Comparison of ENCODE assay signal across 15 cellular contexts in the genomic region with DNA sequence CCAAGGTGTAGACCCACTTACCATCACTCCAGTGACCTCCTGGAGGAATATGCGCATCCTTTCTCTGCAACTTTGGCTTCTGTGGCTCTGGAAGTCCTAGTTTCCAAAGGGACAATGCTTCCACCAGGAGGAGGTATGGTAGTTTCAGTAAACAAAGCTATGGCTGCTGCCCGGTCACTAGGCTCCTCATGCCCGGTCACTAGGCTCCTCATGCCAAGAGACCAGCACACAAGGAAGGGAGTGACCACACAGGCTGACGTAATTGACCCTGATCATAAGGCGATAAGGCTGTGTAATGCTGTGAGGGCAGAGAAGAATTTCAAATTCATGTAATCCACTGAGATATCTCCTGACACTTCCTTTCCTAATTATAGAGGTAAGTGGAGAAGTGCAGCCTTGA.
"Had no signal": no experiment of that assay in that cellular context is flagged by ENCODE, and none has a peak within 500 bp of the region (broad histone marks: within the 10 kb centered on the region; RNA-seq: fewer than 3 reads in every experiment).

No MANE protein-coding gene starts in this region.

- H3K9me3 Mint-ChIP-seq: central memory CD8-positive, alpha-beta T cell had no signal

- H3K27ac ChIP-seq: SK-N-MC had no signal

- ATAC-seq: activated T-helper 17 cell treated with anti-CD3 and anti-CD28 coated beads, Interleukin-2, amount 50 U/mL, for 72 hours; stimulated activated naive B cell treated with anti-CD40 and anti-IgM and Interleukin-4, amounts not matched to agents 10 μg/mL and 1 μg/mL and 100 μg/mL, for 72 hours; WTC11 had no signal

- H3K4me3 Mint-ChIP-seq: activated CD4-positive, alpha-beta T cell treated with anti-CD3 and anti-CD28 coated beads, Interleukin-2, amount 10 ng/mL, durations not matched to agents 24 days and 14 days; activated naive CD4-positive, alpha-beta T cell treated with anti-CD3 and anti-CD28 coated beads, Interleukin-2, amount 10 ng/mL, durations not matched to agents 7 days and 5 days; activated T-helper 17 cell treated with anti-CD3 and anti-CD28 coated beads, Interleukin-2, amount 50 U/mL, for 72 hours; central memory CD8-positive, alpha-beta T cell; memory B cell; stimulated activated naive B cell treated with anti-CD40 and anti-IgM and Interleukin-4, amounts not matched to agents 10 μg/mL and 1 μg/mL and 100 μg/mL, for 72 hours; type B pancreatic cell; WTC11 had no signal

- DNase-seq: activated CD4-positive, alpha-beta T cell treated with anti-CD3 and anti-CD28 coated beads, Interleukin-2, amount 10 ng/mL, durations not matched to agents 24 days and 14 days; activated CD8-positive, alpha-beta memory T cell treated with anti-CD3 and anti-CD28 coated beads for 24 hours; activated naive CD4-positive, alpha-beta T cell treated with anti-CD3 and anti-CD28 coated beads, Interleukin-2, amount 10 ng/mL, durations not matched to agents 7 days and 5 days; activated T-cell treated with anti-CD3 and anti-CD28 coated beads for 4 hours; hypothalamus; stimulated activated CD4-positive, alpha-beta T cell treated with anti-CD3 and anti-CD28 coated beads, Interleukin-1b, Interleukin-23, amount 100 ng/mL, for 48 hours; stimulated activated naive B cell treated with anti-CD40 and anti-IgM and Interleukin-4, amounts not matched to agents 10 μg/mL and 1 μg/mL and 100 μg/mL, for 72 hours; substantia nigra; T-helper 1 cell had no signal

- H3K4me3 ChIP-seq: SK-N-MC had no signal

- H3K27me3 Mint-ChIP-seq: activated CD4-positive, alpha-beta T cell treated with anti-CD3 and anti-CD28 coated beads, Interleukin-2, amount 10 ng/mL, durations not matched to agents 24 days and 14 days; activated naive CD4-positive, alpha-beta T cell treated with anti-CD3 and anti-CD28 coated beads, Interleukin-2, amount 10 ng/mL, durations not matched to agents 7 days and 5 days; activated T-helper 17 cell treated with anti-CD3 and anti-CD28 coated beads, Interleukin-2, amount 50 U/mL, for 72 hours; central memory CD8-positive, alpha-beta T cell; memory B cell; stimulated activated naive B cell treated with anti-CD40 and anti-IgM and Interleukin-4, amounts not matched to agents 10 μg/mL and 1 μg/mL and 100 μg/mL, for 72 hours; type B pancreatic cell had no signal

- H3K27ac Mint-ChIP-seq: activated CD4-positive, alpha-beta T cell treated with anti-CD3 and anti-CD28 coated beads, Interleukin-2, amount 10 ng/mL, durations not matched to agents 24 days and 14 days; activated naive CD4-positive, alpha-beta T cell treated with anti-CD3 and anti-CD28 coated beads, Interleukin-2, amount 10 ng/mL, durations not matched to agents 7 days and 5 days; activated T-helper 17 cell treated with anti-CD3 and anti-CD28 coated beads, Interleukin-2, amount 50 U/mL, for 72 hours; memory B cell; stimulated activated naive B cell treated with anti-CD40 and anti-IgM and Interleukin-4, amounts not matched to agents 10 μg/mL and 1 μg/mL and 100 μg/mL, for 72 hours; type B pancreatic cell; WTC11 had no signal

- H3K4me1 Mint-ChIP-seq: activated CD4-positive, alpha-beta T cell treated with anti-CD3 and anti-CD28 coated beads, Interleukin-2, amount 10 ng/mL, durations not matched to agents 24 days and 14 days; activated naive CD4-positive, alpha-beta T cell treated with anti-CD3 and anti-CD28 coated beads, Interleukin-2, amount 10 ng/mL, durations not matched to agents 7 days and 5 days; central memory CD8-positive, alpha-beta T cell; stimulated activated naive B cell treated with anti-CD40 and anti-IgM and Interleukin-4, amounts not matched to agents 10 μg/mL and 1 μg/mL and 100 μg/mL, for 72 hours; WTC11 had no signal
